ENCODE assay signal across 7 cellular contexts in genomic region chr17:1352530-1352929, GRCh38. TPM values are rescaled to one million over a fixed set of nuclear protein-coding genes. Genes with fewer than 3 reads are reported as not detected.
DNase-seq lines count a peak whose midpoint lies in the region; ATAC-seq and TF ChIP-seq lines count a peak whose summit lies in the region.
"Not testable (repeated sequence)": the region's sequence is repeated elsewhere in the genome, so short reads cannot be mapped to it uniquely, and the experiment has no call there.

No MANE protein-coding gene starts in this region.

- peaks cover 71% of the 10 kb centered on the region for H3K36me3 Mint-ChIP-seq in CD4-positive, alpha-beta T cell (ENCODE audit: low read depth)
- H3K36me3 Mint-ChIP-seq in activated CD8-positive, alpha-beta T cell treated with anti-CD3 and anti-CD28 coated beads for 36 hours (ENCODE audit: low read depth) = peaks cover 52% of the 10 kb centered on the region
- H3K36me3 Mint-ChIP-seq in activated naive CD4-positive, alpha-beta T cell treated with anti-CD3 and anti-CD28 coated beads, Interleukin-2, amount 50 U/mL, for 24 hours = peaks cover 19% of the 10 kb centered on the region
- H3K36me3 Mint-ChIP-seq in endodermal cell (ENCODE audit: low read depth) = peaks cover 79% of the 10 kb centered on the region

- not testable (repeated sequence) for H4K12ac ChIP-seq in trophoblast cell (ENCODE audit: low read depth, low read length)

- peaks cover 59% of the 10 kb centered on the region for H3K79me2 ChIP-seq in mesendoderm (ENCODE audit: control insufficient read depth, insufficient read depth, low read length)
- H3K79me2 ChIP-seq in trophoblast cell (ENCODE audit: control insufficient read depth, insufficient read depth, low read length, poor library complexity) = not testable (repeated sequence)

- H3K14ac ChIP-seq in trophoblast cell (ENCODE audit: low read length) = not testable (repeated sequence)

- not testable (repeated sequence) for DNase-seq in CD4-positive, alpha-beta T cell; SK-N-MC (ENCODE audit: low read depth, low spot score); activated CD8-positive, alpha-beta T cell treated with anti-CD3 and anti-CD28 coated beads for 36 hours; endodermal cell; mesendoderm; trophoblast cell

- H3K4me2 ChIP-seq in mesendoderm (ENCODE audit: low read length); trophoblast cell (ENCODE audit: low read length): not testable (repeated sequence)

- not testable (repeated sequence) for H3K79me1 ChIP-seq in mesendoderm (ENCODE audit: low read length); trophoblast cell (ENCODE audit: low read length)

- not testable (repeated sequence) for H3K23ac ChIP-seq in mesendoderm (ENCODE audit: low read length); trophoblast cell (ENCODE audit: low read length)

- H3K27ac ChIP-seq in CD4-positive, alpha-beta T cell (ENCODE audit: low read depth, low read length); endodermal cell (ENCODE audit: low read depth, low read length); mesendoderm (ENCODE audit: low read depth, low read length); trophoblast cell (ENCODE audit: low read depth, low read length): not testable (repeated sequence)
- H3K27ac ChIP-seq in SK-N-MC = 0 out of 2 replicates have a peak overlapping the region, but pooled peaks have one; percentile 48

- H3K4ac ChIP-seq in mesendoderm (ENCODE audit: low read depth, low read length) = not testable (repeated sequence)
- peak overlapping the region; percentile 47 for H3K4ac ChIP-seq in trophoblast cell (ENCODE audit: low read depth, low read length)

- not testable (repeated sequence) for H2AK5ac ChIP-seq in mesendoderm (ENCODE audit: low read length); trophoblast cell (ENCODE audit: low read length)

- not testable (repeated sequence) for H3K4me3 Mint-ChIP-seq in CD4-positive, alpha-beta T cell; activated CD8-positive, alpha-beta T cell treated with anti-CD3 and anti-CD28 coated beads for 36 hours; activated naive CD4-positive, alpha-beta T cell treated with anti-CD3 and anti-CD28 coated beads, Interleukin-2, amount 50 U/mL, for 24 hours; endodermal cell

- not testable (repeated sequence) for H2AFZ ChIP-seq in trophoblast cell (ENCODE audit: insufficient read depth, low read length, poor library complexity)

- not testable (repeated sequence) for H3K18ac ChIP-seq in mesendoderm (ENCODE audit: low read length); trophoblast cell (ENCODE audit: low read length)

- CTCF ChIA-PET in CD4-positive, alpha-beta T cell (lab: Charles Lee) = interaction anchor here (0.6 to 2.3 kb wide), 2 partner anchors 12 to 20 kb away, joined by 3 to 10 read pairs; no protein-coding TSS in a partner anchor
- CTCF ChIA-PET in activated CD8-positive, alpha-beta T cell treated with anti-CD3 and anti-CD28 coated beads for 36 hours (lab: Charles Lee) = interaction anchor here (1.0 to 5.8 kb wide), 2 partner anchors 12 to 20 kb away, joined by 4 to 32 read pairs; no protein-coding TSS in a partner anchor

- WGBS in endodermal cell (ENCODE audit: insufficient coverage in 1 of 2, insufficient read length in 1 of 2), 2 experiments = 96 to 98% methylated on average over 9 to 16 of the region's 16 CpGs
- no CpG with 5 or more reads among the region's 16 CpGs for WGBS in mesendoderm (ENCODE audit: extremely low coverage, insufficient coverage, low lambda C conversion rate)
- WGBS in trophoblast cell (ENCODE audit: extremely low coverage, insufficient coverage, insufficient read length) = no CpG with 5 or more reads among the region's 16 CpGs

- POLR2A ChIA-PET in CD4-positive, alpha-beta T cell (lab: Charles Lee) = not testable (repeated sequence)
- POLR2A ChIA-PET in activated CD8-positive, alpha-beta T cell treated with anti-CD3 and anti-CD28 coated beads for 36 hours (lab: Charles Lee) = interaction anchor here (0.7 to 0.9 kb wide), 2 partner anchors 9 to 13 kb away, joined by 3 read pairs; no protein-coding TSS in a partner anchor

- H3K36me3 ChIP-seq in SK-N-MC (ENCODE audit: insufficient read depth, low read length) (peaks cover 84% of the 10 kb centered on the region), endodermal cell (ENCODE audit: control insufficient read depth, insufficient read depth, low read length) (peaks cover 84% of the 10 kb centered on the region), mesendoderm (ENCODE audit: control insufficient read depth, insufficient read depth, low read length) (peaks cover 13% of the 10 kb centered on the region), trophoblast cell (ENCODE audit: control insufficient read depth in 1 of 2, insufficient read depth in 2 of 2, low read length in 2 of 2) (peaks cover 52 to 60% of the 10 kb centered on the region in 2 experiments)

- H4K91ac ChIP-seq in trophoblast cell (ENCODE audit: low read depth, low read length) = not testable (repeated sequence)

- not testable (repeated sequence) for H3K4me3 ChIP-seq in SK-N-MC; endodermal cell (ENCODE audit: low read length); mesendoderm (ENCODE audit: low read length); trophoblast cell (ENCODE audit: low read depth, low read length)

- not testable (repeated sequence) for H3K56ac ChIP-seq in mesendoderm (ENCODE audit: low read length)

- not testable (repeated sequence) for H4K5ac ChIP-seq in mesendoderm (ENCODE audit: low read length)

- not testable (repeated sequence) for H3K9me3 Mint-ChIP-seq in CD4-positive, alpha-beta T cell; activated CD8-positive, alpha-beta T cell treated with anti-CD3 and anti-CD28 coated beads for 36 hours; activated naive CD4-positive, alpha-beta T cell treated with anti-CD3 and anti-CD28 coated beads, Interleukin-2, amount 50 U/mL, for 24 hours; endodermal cell

- peak overlapping the region; percentile 58 for H3K27ac Mint-ChIP-seq in CD4-positive, alpha-beta T cell
- peak overlapping the region; percentile 15 for H3K27ac Mint-ChIP-seq in activated CD8-positive, alpha-beta T cell treated with anti-CD3 and anti-CD28 coated beads for 36 hours
- peak overlapping the region; percentile 80 for H3K27ac Mint-ChIP-seq in activated naive CD4-positive, alpha-beta T cell treated with anti-CD3 and anti-CD28 coated beads, Interleukin-2, amount 50 U/mL, for 24 hours
- H3K27ac Mint-ChIP-seq in endodermal cell = peak overlapping the region; percentile 35

- not testable (repeated sequence) for ATAC-seq in CD4-positive, alpha-beta T cell (ENCODE audit: poor library complexity); activated CD8-positive, alpha-beta T cell treated with anti-CD3 and anti-CD28 coated beads for 36 hours

- H2BK15ac ChIP-seq in mesendoderm (replicated peaks; ENCODE audit: low read depth) = not testable (repeated sequence)

- H3K27me3 Mint-ChIP-seq in CD4-positive, alpha-beta T cell; activated CD8-positive, alpha-beta T cell treated with anti-CD3 and anti-CD28 coated beads for 36 hours; activated naive CD4-positive, alpha-beta T cell treated with anti-CD3 and anti-CD28 coated beads, Interleukin-2, amount 50 U/mL, for 24 hours; endodermal cell (ENCODE audit: insufficient read depth): not testable (repeated sequence)

- not testable (repeated sequence) for H3K9me3 ChIP-seq in CD4-positive, alpha-beta T cell (ENCODE audit: control insufficient read depth, low read length); SK-N-MC (ENCODE audit: low read depth, low read length); endodermal cell (ENCODE audit: control insufficient read depth, low read length); trophoblast cell (ENCODE audit: insufficient read depth, low read depth, low read length)

- not testable (repeated sequence) for TF ChIP-seq CTCF in CD4-positive, alpha-beta T cell (IDR thresholded peaks at IDR 0.05); activated CD8-positive, alpha-beta T cell treated with anti-CD3 and anti-CD28 coated beads for 36 hours (IDR thresholded peaks at IDR 0.05); endodermal cell (conservative IDR thresholded peaks at IDR 0.05)

- not testable (repeated sequence) for H3K4me1 ChIP-seq in endodermal cell (ENCODE audit: control insufficient read depth, insufficient read depth, low read length); mesendoderm (ENCODE audit: control insufficient read depth, low read depth, low read length); trophoblast cell (ENCODE audit: control insufficient read depth in 1 of 2, insufficient read depth in 2 of 2, low read length in 2 of 2)

- intact Hi-C loops in CD4-positive, alpha-beta T cell (cut with DNase I, micrococcal nuclease); activated CD8-positive, alpha-beta T cell treated with anti-CD3 and anti-CD28 coated beads for 36 hours (cut with micrococcal nuclease): not testable (repeated sequence)

- H4K8ac ChIP-seq in mesendoderm (ENCODE audit: low read depth, low read length) = peak overlapping the region; percentile 13
- H4K8ac ChIP-seq in trophoblast cell (ENCODE audit: low read depth, low read length) = not testable (repeated sequence)

- not testable (repeated sequence) for H3K27me3 ChIP-seq in CD4-positive, alpha-beta T cell (ENCODE audit: control insufficient read depth, insufficient read depth, low read length); endodermal cell (ENCODE audit: control insufficient read depth, insufficient read depth, low read length, poor library complexity, severe bottlenecking); mesendoderm (ENCODE audit: insufficient read depth, low read length, poor library complexity); trophoblast cell (ENCODE audit: insufficient read depth, low read length)

- not testable (repeated sequence) for H2BK12ac ChIP-seq in trophoblast cell (ENCODE audit: low read length)

- H3K9ac ChIP-seq in SK-N-MC (ENCODE audit: insufficient read length); endodermal cell (ENCODE audit: extremely low read depth, low read length, poor library complexity, severe bottlenecking); mesendoderm (ENCODE audit: low read length); trophoblast cell (ENCODE audit: low read length): not testable (repeated sequence)

- H2BK120ac ChIP-seq in mesendoderm (ENCODE audit: low read depth, low read length); trophoblast cell (ENCODE audit: insufficient read depth, low read length, poor library complexity): not testable (repeated sequence)

- peaks cover 23% of the 10 kb centered on the region for H3K4me1 Mint-ChIP-seq in CD4-positive, alpha-beta T cell (ENCODE audit: low read depth)
- peaks cover 16% of the 10 kb centered on the region for H3K4me1 Mint-ChIP-seq in activated CD8-positive, alpha-beta T cell treated with anti-CD3 and anti-CD28 coated beads for 36 hours (ENCODE audit: low read depth)
- H3K4me1 Mint-ChIP-seq in activated naive CD4-positive, alpha-beta T cell treated with anti-CD3 and anti-CD28 coated beads, Interleukin-2, amount 50 U/mL, for 24 hours = peaks cover 27% of the 10 kb centered on the region
- not testable (repeated sequence) for H3K4me1 Mint-ChIP-seq in endodermal cell

- not testable (repeated sequence) for H2BK5ac ChIP-seq in mesendoderm (ENCODE audit: low read length); trophoblast cell (ENCODE audit: low read depth, low read length, poor library complexity)

RNA-seq across cellular contexts. Expression of gene YWHAE, which starts 47.5 kb away (rescaled TPM):
- total RNA-seq in CD4-positive, alpha-beta T cell = 100 to 1,000 TPM; 116 to 133 TPM
- 100 to 1,000 TPM; 425 to 440 TPM for total RNA-seq in activated CD8-positive, alpha-beta T cell treated with anti-CD3 and anti-CD28 coated beads for 36 hours
- total RNA-seq in endodermal cell = 1,000 to 10,000 TPM; 1,225 to 1,349 TPM
- 1,001 TPM for polyA plus RNA-seq in endodermal cell (2013, experiment 1 of 2)
- 1,057 TPM for polyA plus RNA-seq in endodermal cell (2013, experiment 2 of 2)
- polyA plus RNA-seq in mesendoderm (2013, experiment 1 of 2) = 891 TPM
- polyA plus RNA-seq in mesendoderm (2013, experiment 2 of 2) = 875 TPM
- 619 and 645 TPM in 2 replicates for polyA plus RNA-seq in trophoblast cell (2013)

Comparison
In these comparisons a context has a peak if more than half of its experiments do, and no peak if none do; other contexts are left out.
1. H3K27ac Mint-ChIP-seq: peak in every context shown above with its lines; median percentile 80 in activated naive CD4-positive, alpha-beta T cell treated with anti-CD3 and anti-CD28 coated beads, Interleukin-2, amount 50 U/mL, for 24 hours; 58 in CD4-positive, alpha-beta T cell; 35 in endodermal cell; 15 in activated CD8-positive, alpha-beta T cell treated with anti-CD3 and anti-CD28 coated beads for 36 hours.